ENCODE assay signal across 11 cellular contexts in the genomic region with DNA sequence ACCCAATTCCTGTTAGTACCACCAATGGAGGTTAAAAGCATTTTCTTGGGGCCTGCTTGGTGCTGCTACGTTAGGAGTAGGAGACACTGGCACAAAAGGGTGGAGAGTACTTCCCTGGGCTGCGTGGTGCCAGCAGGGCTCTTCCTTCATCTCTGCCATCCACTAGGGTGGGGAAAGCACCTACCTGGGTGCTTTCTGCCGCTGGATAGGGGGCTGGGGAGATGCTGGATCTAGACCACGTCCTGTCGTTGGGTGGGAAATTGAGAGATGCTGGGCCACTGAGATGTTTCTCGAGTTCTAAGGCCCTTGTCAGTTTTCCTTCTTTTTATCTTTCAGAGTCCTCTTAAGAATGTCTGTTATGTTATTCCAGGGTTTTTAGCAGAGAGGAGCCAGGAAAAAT. TPM values are rescaled to one million over a fixed set of nuclear protein-coding genes. Genes with fewer than 3 reads are reported as not detected.
A peak's percentile ranks its signal among the peaks of the same experiment; 100 is the strongest.
DNase-seq lines count a peak whose midpoint lies in the region; ATAC-seq and TF ChIP-seq lines count a peak whose summit lies in the region.
"Had no signal": no experiment of that assay in that cellular context is flagged by ENCODE, and none has a peak within 500 bp of the region (broad histone marks: within the 10 kb centered on the region; RNA-seq: fewer than 3 reads in every experiment).

No MANE protein-coding gene starts in this region.

- peaks cover 23% of the 10 kb centered on the region for H3K36me3 Mint-ChIP-seq in activated CD8-positive, alpha-beta memory T cell treated with anti-CD3 and anti-CD28 coated beads, Interleukin-2, amount 10 ng/mL, durations not matched to agents 7 days and 5 days

- no peak for ATAC-seq in heart right ventricle
- ATAC-seq in activated CD8-positive, alpha-beta memory T cell treated with anti-CD3 and anti-CD28 coated beads, Interleukin-2, amount 10 ng/mL, durations not matched to agents 7 days and 5 days: peak; percentile 10
- no peak for ATAC-seq in lower lobe of right lung

- CTCF ChIA-PET in activated CD8-positive, alpha-beta memory T cell treated with anti-CD3 and anti-CD28 coated beads, Interleukin-2, amount 10 ng/mL, durations not matched to agents 7 days and 5 days (lab: Charles Lee): interaction anchor here (1.7 to 5.6 kb wide), 2 partner anchors 10 to 29 kb away, joined by 5 to 68 read pairs; a partner anchor contains a TSS

- intact Hi-C loops in left ventricle myocardium inferior (cut with micrococcal nuclease): no loop called here
- intact Hi-C loops in heart right ventricle (cut with DNase I): no loop called here
- intact Hi-C loops in lower lobe of right lung (cut with DNase I): no loop called here

- H3K27me3 ChIP-seq in left ventricle myocardium inferior (ENCODE audit: low read depth) (peaks cover 24% of the 10 kb centered on the region), heart right ventricle (peaks cover 0 to 52% (median 3%) of the 10 kb centered on the region in 7 donors), lower lobe of right lung (ENCODE audit: low read depth) (peaks cover 4% of the 10 kb centered on the region)
- H3K27me3 ChIP-seq: thyroid gland had no signal

- no peak for TF ChIP-seq CTCF in left ventricle myocardium inferior (IDR thresholded peaks at IDR 0.05; ENCODE audit: borderline replicate concordance)
- TF ChIP-seq CTCF in heart right ventricle (IDR thresholded peaks at IDR 0.05): no peak
- no peak for TF ChIP-seq CTCF in lower lobe of right lung (IDR thresholded peaks at IDR 0.05)

- WGBS in heart right ventricle, 2 donors: 50 to 58% methylated on average over 6 of the region's 6 CpGs
- WGBS in urinary bladder: 46% methylated on average over 6 of the region's 6 CpGs

- no peaks in the 10 kb centered on the region for H3K9me3 Mint-ChIP-seq in activated CD8-positive, alpha-beta memory T cell treated with anti-CD3 and anti-CD28 coated beads, Interleukin-2, amount 10 ng/mL, durations not matched to agents 7 days and 5 days (ENCODE audit: low read depth)

- H3K9me3 ChIP-seq in left ventricle myocardium inferior (replicated peaks): peaks cover 18% of the 10 kb centered on the region
- peaks cover 0 to 26% (median 10%) of the 10 kb centered on the region in 11 donors for H3K9me3 ChIP-seq in heart right ventricle
- H3K9me3 ChIP-seq in lower lobe of right lung: no peaks in the 10 kb centered on the region
- H3K9me3 ChIP-seq: thyroid gland had no signal

- H3K4me3 Mint-ChIP-seq in activated CD8-positive, alpha-beta memory T cell treated with anti-CD3 and anti-CD28 coated beads, Interleukin-2, amount 10 ng/mL, durations not matched to agents 7 days and 5 days: peak overlapping the region; percentile 53

- no peak overlapping the region for H3K4me3 ChIP-seq in left ventricle myocardium inferior
- peak overlapping the region in 1 of 10 donors; percentile 0 for H3K4me3 ChIP-seq in heart right ventricle
- H3K4me3 ChIP-seq in lower lobe of right lung: peak overlapping the region; percentile 24
- no peak overlapping the region for H3K4me3 ChIP-seq in urinary bladder (ENCODE audit: low read depth, low read length)
- H3K4me3 ChIP-seq: thyroid gland had no signal

- no peaks in the 10 kb centered on the region for H3K36me3 ChIP-seq in left ventricle myocardium inferior
- no peaks in the 10 kb centered on the region for H3K36me3 ChIP-seq in heart right ventricle
- no peaks in the 10 kb centered on the region for H3K36me3 ChIP-seq in lower lobe of right lung
- H3K36me3 ChIP-seq in urinary bladder (ENCODE audit: insufficient read depth): no peaks in the 10 kb centered on the region
- H3K36me3 ChIP-seq: thyroid gland had no signal

- peaks cover 62% of the 10 kb centered on the region for H3K4me1 Mint-ChIP-seq in activated CD8-positive, alpha-beta memory T cell treated with anti-CD3 and anti-CD28 coated beads, Interleukin-2, amount 10 ng/mL, durations not matched to agents 7 days and 5 days

- H3K27ac ChIP-seq in left ventricle myocardium inferior (replicated peaks): peak overlapping the region; percentile 38
- peak overlapping the region in 4 of 10 donors; percentile 7 to 69 (median 26) for H3K27ac ChIP-seq in heart right ventricle
- no peak overlapping the region for H3K27ac ChIP-seq in lower lobe of right lung
- H3K27ac ChIP-seq in urinary bladder (ENCODE audit: low read depth): peak overlapping the region; percentile 16
- H3K27ac ChIP-seq: thyroid gland had no signal

- no peaks in the 10 kb centered on the region for H3K4me1 ChIP-seq in left ventricle myocardium inferior
- H3K4me1 ChIP-seq in heart right ventricle: peaks cover 0 to 75% (median 0%) of the 10 kb centered on the region in 9 donors
- peaks cover 36% of the 10 kb centered on the region for H3K4me1 ChIP-seq in lower lobe of right lung
- no peaks in the 10 kb centered on the region for H3K4me1 ChIP-seq in urinary bladder (ENCODE audit: insufficient read depth)
- H3K4me1 ChIP-seq: thyroid gland had no signal

- DNase-seq in left ventricle myocardium inferior: no peak
- DNase-seq in heart right ventricle: no peak
- peak; percentile 44 for DNase-seq in activated CD8-positive, alpha-beta memory T cell treated with anti-CD3 and anti-CD28 coated beads, Interleukin-2, amount 10 ng/mL, durations not matched to agents 7 days and 5 days
- no peak for DNase-seq in lower lobe of right lung
- DNase-seq in SW 1271 (lab: John Stamatoyannopoulos, UW): no peak
- no peak for DNase-seq in DMS79 (lab: John Stamatoyannopoulos, UW)
- no peak for DNase-seq in NOMO-1 treated with DMSO at 0.1 percent for 48 hours (lab: John Stamatoyannopoulos, UW; ENCODE audit: unreplicated experiment)
- DNase-seq: NCI-H1417, occipital lobe, thyroid gland had no signal

- peak overlapping the region; percentile 87 for H3K27ac Mint-ChIP-seq in activated CD8-positive, alpha-beta memory T cell treated with anti-CD3 and anti-CD28 coated beads, Interleukin-2, amount 10 ng/mL, durations not matched to agents 7 days and 5 days

- H3K27me3 Mint-ChIP-seq in activated CD8-positive, alpha-beta memory T cell treated with anti-CD3 and anti-CD28 coated beads, Interleukin-2, amount 10 ng/mL, durations not matched to agents 7 days and 5 days: no peaks in the 10 kb centered on the region

RNA-seq across cellular contexts. Expression of a gene that starts 6.7 kb away (rescaled TPM):
- 4.1 TPM for total RNA-seq in left ventricle myocardium inferior
- 10 to 100 TPM in 2 of 10 donors, 1 to 10 TPM in 4, under 1 TPM in 4; 0.30 to 42.3 (median 1.9) TPM for total RNA-seq in heart right ventricle
- 1 to 10 TPM in 1 of 2 donors, under 1 TPM in 1; 0.74 to 1.2 TPM for polyA plus RNA-seq in heart right ventricle
- 1 to 10 TPM in 1 of 2 experiments, under 1 TPM in 1; 0.93 to 3.2 TPM for total RNA-seq in activated CD8-positive, alpha-beta memory T cell treated with anti-CD3 and anti-CD28 coated beads, Interleukin-2, amount 10 ng/mL, durations not matched to agents 7 days and 5 days
- total RNA-seq in lower lobe of right lung: 95.3 TPM
- total RNA-seq in urinary bladder: 7.7 TPM
- 9.4 TPM for polyA plus RNA-seq in urinary bladder

RNA-seq across cellular contexts. Expression of a gene that starts 29.8 kb away (rescaled TPM):
- total RNA-seq in left ventricle myocardium inferior: 70.7 TPM
- total RNA-seq in heart right ventricle: 10 to 100 TPM; 64.1 to 86.5 (median 78.1) TPM
- polyA plus RNA-seq in heart right ventricle: 100 to 1,000 TPM in 1 of 2 donors, 10 to 100 TPM in 1; 81.9 to 111 TPM
- 100 to 1,000 TPM in 1 of 2 experiments, 10 to 100 TPM in 1; 94.5 to 141 TPM for total RNA-seq in activated CD8-positive, alpha-beta memory T cell treated with anti-CD3 and anti-CD28 coated beads, Interleukin-2, amount 10 ng/mL, durations not matched to agents 7 days and 5 days
- 57.3 TPM for total RNA-seq in lower lobe of right lung
- 45.2 TPM for total RNA-seq in urinary bladder
- 81.4 TPM for polyA plus RNA-seq in urinary bladder

RNA-seq across cellular contexts. Expression of a gene that starts 55.7 kb away (rescaled TPM):
- total RNA-seq in left ventricle myocardium inferior: 7.8 TPM
- total RNA-seq in heart right ventricle: 10 to 100 TPM in 5 of 10 donors, 1 to 10 TPM in 5; 5.7 to 13.5 (median 8.9) TPM
- 1 to 10 TPM in 1 of 2 donors, under 1 TPM in 1; 0.72 to 4.8 TPM for polyA plus RNA-seq in heart right ventricle
- 1 to 10 TPM; 5.0 to 6.5 TPM for total RNA-seq in activated CD8-positive, alpha-beta memory T cell treated with anti-CD3 and anti-CD28 coated beads, Interleukin-2, amount 10 ng/mL, durations not matched to agents 7 days and 5 days
- total RNA-seq in lower lobe of right lung: 7.4 TPM
- 23.4 TPM for total RNA-seq in urinary bladder
- 2.3 TPM for polyA plus RNA-seq in urinary bladder
